In genomic region chr17:72661093-72661944, GRCh38 we compare ENCODE assay signal across 10 cellular contexts.
DNase-seq lines count a peak whose midpoint lies in the region; ATAC-seq and TF ChIP-seq lines count a peak whose summit lies in the region.
"Had no signal": no experiment of that assay in that cellular context is flagged by ENCODE, and none has a peak within 500 bp of the region (broad histone marks: within the 10 kb centered on the region; RNA-seq: fewer than 3 reads in every experiment).

No MANE protein-coding gene starts in this region.

- 70 to 88% methylated on average over 3 to 5 of the region's 22 CpGs for WGBS in gastroesophageal sphincter (ENCODE audit: low coverage in 1 of 2), 2 donors

- no peaks in the 10 kb centered on the region for H3K36me3 ChIP-seq in HEK293 (ENCODE audit: control insufficient read depth in 2 of 2, insufficient read depth in 1 of 2, low read length in 2 of 2)
- H3K36me3 ChIP-seq in PC-9 (ENCODE audit: low read depth), result no peaks in the 10 kb centered on the region
- H3K36me3 ChIP-seq in gastroesophageal sphincter, result no peaks in the 10 kb centered on the region

- H3K27ac Mint-ChIP-seq in activated naive CD8-positive, alpha-beta T cell treated with anti-CD3 and anti-CD28 coated beads for 36 hours, result no peak overlapping the region

- no peak for ATAC-seq in GM21723 (IDR thresholded peaks at IDR 0.05; ENCODE audit: unreplicated experiment)
- ATAC-seq in gastroesophageal sphincter, result no peak
- ATAC-seq in HG03521 (IDR thresholded peaks at IDR 0.05; ENCODE audit: unreplicated experiment), result no peak

- intact Hi-C loops in PC-9 (cut with micrococcal nuclease; ENCODE audit: unreplicated experiment), result loop anchor here (1.0 kb wide), 5 partner anchors 23 to 72 kb away; no protein-coding TSS in a partner anchor

- H3K4me3 ChIP-seq in HEK293 (ENCODE audit: low read depth, low read length), result no peak overlapping the region
- 0 out of 2 replicates have a peak overlapping the region, but pooled peaks have one; percentile 22 for H3K4me3 ChIP-seq in PC-9
- H3K4me3 ChIP-seq in gastroesophageal sphincter, result no peak overlapping the region
- H3K4me3 ChIP-seq: BLaER1 treated with 17β-estradiol and CSF1 and Interleukin-3, amounts not matched to agents 10 nM and 100 nM had no signal

- TF ChIP-seq POLR2A in gastroesophageal sphincter (IDR thresholded peaks at IDR 0.05), result no peak

- no peak overlapping the region for H3K4me3 Mint-ChIP-seq in activated naive CD8-positive, alpha-beta T cell treated with anti-CD3 and anti-CD28 coated beads for 36 hours

- H3K79me2 ChIP-seq in PC-9 (ENCODE audit: low read depth), result peaks cover 12% of the 10 kb centered on the region; the same call in 1 of the 2 replicates

- peaks cover 3% of the 10 kb centered on the region for H3K36me3 Mint-ChIP-seq in activated naive CD8-positive, alpha-beta T cell treated with anti-CD3 and anti-CD28 coated beads for 36 hours

- 0 out of 2 replicates have a peak, but pooled peaks have one; percentile 15 for TF ChIP-seq CTCF in 22Rv1 (IDR thresholded peaks at IDR 0.05)
- no peak for TF ChIP-seq CTCF in HEK293 (tag by site-specific recombination; IDR thresholded peaks at IDR 0.05)
- peak; percentile 63 for TF ChIP-seq CTCF in PC-9 (conservative IDR thresholded peaks at IDR 0.05)
- TF ChIP-seq CTCF in gastroesophageal sphincter (IDR thresholded peaks at IDR 0.05), result no peak

- TSS peak; percentile 94 for BruUV-seq in PC-9 (replicated peaks; lab: Mats Ljungman, UMichigan)

- no peaks in the 10 kb centered on the region for H3K27me3 ChIP-seq in PC-9 (ENCODE audit: insufficient read depth, low read depth)
- H3K27me3 ChIP-seq in gastroesophageal sphincter, result no peaks in the 10 kb centered on the region
- H3K27me3 ChIP-seq: BLaER1 treated with 17β-estradiol and CSF1 and Interleukin-3, amounts not matched to agents 10 nM and 100 nM had no signal

- no peaks in the 10 kb centered on the region for H3K9me3 Mint-ChIP-seq in activated naive CD8-positive, alpha-beta T cell treated with anti-CD3 and anti-CD28 coated beads for 36 hours

- POLR2A ChIA-PET in HEK293 (lab: Yijun Ruan, JAX), result interaction anchor here (1.2 kb wide), 1 partner anchor 70 kb away, joined by 3 read pairs; no protein-coding TSS in a partner anchor
- POLR2A ChIA-PET in PC-9 (lab: Charles Lee; ENCODE audit: unreplicated experiment), result interaction anchor here (0.5 to 0.6 kb wide), 3 partner anchors 22 to 69 kb away, joined by 3 to 7 read pairs (median 4); no protein-coding TSS in a partner anchor

- no peaks in the 10 kb centered on the region for H3K27me3 Mint-ChIP-seq in activated naive CD8-positive, alpha-beta T cell treated with anti-CD3 and anti-CD28 coated beads for 36 hours

- DNase-seq in PC-9 (peak; percentile 90 to 98), iPS-NIHi7 (ENCODE audit: extremely low spot score) (peak; percentile 52)
- DNase-seq in activated naive CD8-positive, alpha-beta T cell treated with anti-CD3 and anti-CD28 coated beads for 36 hours, result no peak
- DNase-seq: effector CD4-positive, alpha-beta T cell had no signal

- no peak overlapping the region for H3K27ac ChIP-seq in 22Rv1
- H3K27ac ChIP-seq in HEK293 (ENCODE audit: extremely low read depth, low read depth, low read length), result peak overlapping the region; percentile 53; the same call in 1 of the 2 replicates
- H3K27ac ChIP-seq in PC-9, result peak overlapping the region; percentile 92
- no peak overlapping the region for H3K27ac ChIP-seq in gastroesophageal sphincter
- H3K27ac ChIP-seq: BLaER1 treated with 17β-estradiol and CSF1 and Interleukin-3, amounts not matched to agents 10 nM and 100 nM had no signal

- H3F3A ChIP-seq in PC-9 (ENCODE audit: insufficient read depth, low read depth), result peaks cover 28% of the 10 kb centered on the region

- no peaks in the 10 kb centered on the region for H4K20me1 ChIP-seq in PC-9 (ENCODE audit: insufficient read depth)
- H4K20me1 ChIP-seq: BLaER1 treated with 17β-estradiol and CSF1 and Interleukin-3, amounts not matched to agents 10 nM and 100 nM had no signal

- no peak for TF ChIP-seq EP300 in gastroesophageal sphincter (IDR thresholded peaks at IDR 0.05)

- peaks cover 9% of the 10 kb centered on the region for H3K4me1 ChIP-seq in HEK293 (ENCODE audit: control insufficient read depth, insufficient read depth, low read length)
- peaks cover 44% of the 10 kb centered on the region for H3K4me1 ChIP-seq in PC-9 (replicated peaks; ENCODE audit: insufficient read depth)
- no peaks in the 10 kb centered on the region for H3K4me1 ChIP-seq in gastroesophageal sphincter
- H3K4me1 ChIP-seq: BLaER1 treated with 17β-estradiol and CSF1 and Interleukin-3, amounts not matched to agents 10 nM and 100 nM had no signal

- H3K4me2 ChIP-seq in PC-9, result peak overlapping the region; percentile 69
- H3K4me2 ChIP-seq: BLaER1 treated with 17β-estradiol and CSF1 and Interleukin-3, amounts not matched to agents 10 nM and 100 nM had no signal

- CTCF ChIA-PET in HEK293 (lab: Yijun Ruan, JAX), result interaction anchor here (0.6 to 1.7 kb wide), 10 partner anchors 10 to 104 kb away, joined by 3 to 9 read pairs (median 4); no protein-coding TSS in a partner anchor
- CTCF ChIA-PET in PC-9 (lab: Charles Lee), result interaction anchor here (1.3 to 1.6 kb wide), 2 partner anchors 56 to 66 kb away, joined by 3 to 4 read pairs; no protein-coding TSS in a partner anchor

- H2AFZ ChIP-seq in PC-9, result no peak overlapping the region

- H3K4me1 Mint-ChIP-seq in activated naive CD8-positive, alpha-beta T cell treated with anti-CD3 and anti-CD28 coated beads for 36 hours, result no peaks in the 10 kb centered on the region

- no peaks in the 10 kb centered on the region for H3K9me3 ChIP-seq in HEK293 (ENCODE audit: control insufficient read depth, insufficient read depth, low read depth, low read length)
- no peaks in the 10 kb centered on the region; the same call in 1 of the 2 replicates for H3K9me3 ChIP-seq in PC-9 (ENCODE audit: insufficient read depth, low read depth)
- no peaks in the 10 kb centered on the region for H3K9me3 ChIP-seq in gastroesophageal sphincter

- H3K9me2 ChIP-seq in PC-9 (ENCODE audit: insufficient read depth), result no peaks in the 10 kb centered on the region

TF ChIP-seq in HEK293, 187 proteins besides CTCF, POLR2A, EP300 and RAD21:
- TF ChIP-seq ZIC2 (tag by site-specific recombination; IDR thresholded peaks at IDR 0.05) (peak; percentile 95), TCF7L2 (IDR thresholded peaks at IDR 0.05; ENCODE audit: borderline replicate concordance, low read depth, low read length) (no peak), ZNF555 (tag by site-specific recombination; conservative IDR thresholded peaks at IDR 0.05) (no peak), ZNF184 (tag by site-specific recombination; IDR thresholded peaks at IDR 0.05) (no peak), EGR2 (tag by site-specific recombination; IDR thresholded peaks at IDR 0.05; ENCODE audit: low read depth) (0 out of 2 replicates have a peak, but pooled peaks have one; percentile 7), AEBP2 (tag by site-specific recombination; IDR thresholded peaks at IDR 0.05; ENCODE audit: borderline replicate concordance) (no peak), ATF2 (tag by site-specific recombination; IDR thresholded peaks at IDR 0.05; ENCODE audit: low read depth) (peak; percentile 64), GLIS1 (tag by site-specific recombination; IDR thresholded peaks at IDR 0.05) (no peak), ZNF596 (tag by site-specific recombination; IDR thresholded peaks at IDR 0.05) (no peak), ZNF571 (tag by site-specific recombination; IDR thresholded peaks at IDR 0.05) (no peak), ZFHX2 (tag by site-specific recombination; conservative IDR thresholded peaks at IDR 0.05) (no peak), ZNF600 (tag by site-specific recombination; IDR thresholded peaks at IDR 0.05) (peak; percentile 69)
- TF ChIP-seq, protein P1, sequence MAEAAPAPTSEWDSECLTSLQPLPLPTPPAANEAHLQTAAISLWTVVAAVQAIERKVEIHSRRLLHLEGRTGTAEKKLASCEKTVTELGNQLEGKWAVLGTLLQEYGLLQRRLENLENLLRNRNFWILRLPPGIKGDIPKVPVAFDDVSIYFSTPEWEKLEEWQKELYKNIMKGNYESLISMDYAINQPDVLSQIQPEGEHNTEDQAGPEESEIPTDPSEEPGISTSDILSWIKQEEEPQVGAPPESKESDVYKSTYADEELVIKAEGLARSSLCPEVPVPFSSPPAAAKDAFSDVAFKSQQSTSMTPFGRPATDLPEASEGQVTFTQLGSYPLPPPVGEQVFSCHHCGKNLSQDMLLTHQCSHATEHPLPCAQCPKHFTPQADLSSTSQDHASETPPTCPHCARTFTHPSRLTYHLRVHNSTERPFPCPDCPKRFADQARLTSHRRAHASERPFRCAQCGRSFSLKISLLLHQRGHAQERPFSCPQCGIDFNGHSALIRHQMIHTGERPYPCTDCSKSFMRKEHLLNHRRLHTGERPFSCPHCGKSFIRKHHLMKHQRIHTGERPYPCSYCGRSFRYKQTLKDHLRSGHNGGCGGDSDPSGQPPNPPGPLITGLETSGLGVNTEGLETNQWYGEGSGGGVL (tag by site-specific recombination; IDR thresholded peaks at IDR 0.05), result no peak

Comparison
In these comparisons a context has a peak if more than half of its experiments do, and no peak if none do; other contexts are left out.
1. H3K27ac ChIP-seq: peak in HEK293 (single experiment) and PC-9 (single experiment); none in 22Rv1 (single experiment) and gastroesophageal sphincter (0 of 4).
2. CTCF ChIP-seq: peak in 22Rv1 (single experiment) and PC-9 (single experiment); none in HEK293 (single experiment) and gastroesophageal sphincter (0 of 4).